Comparison of ENCODE assay signal across 18 cellular contexts in the genomic region with DNA sequence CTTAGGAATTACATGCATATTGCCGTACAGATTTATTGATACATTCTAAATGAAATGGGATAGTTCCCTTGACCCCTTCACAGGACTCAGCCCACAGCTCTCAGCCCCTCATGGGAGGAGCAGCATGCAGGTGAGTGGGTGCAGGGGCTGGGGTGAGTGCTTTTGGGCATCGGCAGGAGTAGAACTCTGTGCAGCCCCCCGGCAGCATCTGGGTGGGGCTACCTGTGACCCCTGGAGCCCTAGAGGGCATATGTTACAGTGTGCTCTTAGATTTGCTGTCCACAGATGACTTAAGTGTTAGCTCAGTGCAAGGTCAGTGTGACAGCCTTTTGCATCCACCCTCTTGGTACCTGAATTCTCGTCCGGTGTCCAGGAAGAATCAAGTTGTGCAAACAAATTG.
DNase-seq lines count a peak whose midpoint lies in the region; ATAC-seq lines count a peak whose summit lies in the region.
"Had no signal": no experiment of that assay in that cellular context is flagged by ENCODE, and none has a peak within 500 bp of the region (broad histone marks: within the 10 kb centered on the region; RNA-seq: fewer than 3 reads in every experiment).

No MANE protein-coding gene starts in this region.

- H3K36me3 Mint-ChIP-seq in activated T-cell treated with anti-CD3 and anti-CD28 coated beads, Interleukin-2, amount 50 U/mL, for 24 hours (ENCODE audit: low read depth), result peaks cover 85% of the 10 kb centered on the region
- peaks cover 7 to 36% (median 10%) of the 10 kb centered on the region in 3 donors for H3K36me3 Mint-ChIP-seq in CD8-positive, alpha-beta memory T cell
- peaks cover 5% of the 10 kb centered on the region for H3K36me3 Mint-ChIP-seq in dendritic cell treated with granulocyte-macrophage colony-stimulating factor and Interleukin-4, amounts not matched to agents 40 ng/mL and 50 ng/mL, for 4 days (ENCODE audit: low read depth)

- peaks cover 4% of the 10 kb centered on the region for H3K9me3 Mint-ChIP-seq in activated T-cell treated with anti-CD3 and anti-CD28 coated beads, Interleukin-2, amount 50 U/mL, for 24 hours
- H3K9me3 Mint-ChIP-seq in CD8-positive, alpha-beta memory T cell, result peaks cover 0 to 5% (median 0%) of the 10 kb centered on the region in 5 donors
- no peaks in the 10 kb centered on the region for H3K9me3 Mint-ChIP-seq in dendritic cell treated with granulocyte-macrophage colony-stimulating factor and Interleukin-4, amounts not matched to agents 40 ng/mL and 50 ng/mL, for 4 days
- peaks cover 6 to 7% of the 10 kb centered on the region in 2 donors for H3K9me3 Mint-ChIP-seq in stimulated activated naive CD8-positive, alpha-beta T cell treated with anti-CD3 and anti-CD28 coated beads, Interleukin-15, amount 100 ng/mL, for 72 hours

- H3K4me1 ChIP-seq in CD8-positive, alpha-beta memory T cell (ENCODE audit: insufficient read depth, low read length), result peaks cover 17% of the 10 kb centered on the region

- H3K4me1 Mint-ChIP-seq in activated T-cell treated with anti-CD3 and anti-CD28 coated beads, Interleukin-2, amount 50 U/mL, for 24 hours (ENCODE audit: low read depth), result peaks cover 64% of the 10 kb centered on the region
- peaks cover 36 to 69% (median 45%) of the 10 kb centered on the region in 3 donors for H3K4me1 Mint-ChIP-seq in CD8-positive, alpha-beta memory T cell
- peaks cover 64% of the 10 kb centered on the region for H3K4me1 Mint-ChIP-seq in dendritic cell treated with granulocyte-macrophage colony-stimulating factor and Interleukin-4, amounts not matched to agents 40 ng/mL and 50 ng/mL, for 4 days (ENCODE audit: low read depth)
- H3K4me1 Mint-ChIP-seq in stimulated activated naive CD8-positive, alpha-beta T cell treated with anti-CD3 and anti-CD28 coated beads, Interleukin-15, amount 100 ng/mL, for 72 hours, result peaks cover 67% of the 10 kb centered on the region

- H3K27ac Mint-ChIP-seq in activated T-cell treated with anti-CD3 and anti-CD28 coated beads, Interleukin-2, amount 50 U/mL, for 24 hours, result peak overlapping the region; percentile 27
- peak overlapping the region in 6 of 8 donors; percentile 3 to 80 (median 45) for H3K27ac Mint-ChIP-seq in CD8-positive, alpha-beta memory T cell
- H3K27ac Mint-ChIP-seq in dendritic cell treated with granulocyte-macrophage colony-stimulating factor and Interleukin-4, amounts not matched to agents 40 ng/mL and 50 ng/mL, for 4 days, result peak overlapping the region; percentile 27
- peak overlapping the region; percentile 76 to 85 for H3K27ac Mint-ChIP-seq in stimulated activated naive CD8-positive, alpha-beta T cell treated with anti-CD3 and anti-CD28 coated beads, Interleukin-15, amount 100 ng/mL, for 72 hours

- ATAC-seq in stimulated activated naive CD8-positive, alpha-beta T cell treated with anti-CD3 and anti-CD28 coated beads, Interleukin-15, amount 100 ng/mL, for 72 hours, result peak; percentile 15

- no peak overlapping the region for H3K4me3 Mint-ChIP-seq in activated T-cell treated with anti-CD3 and anti-CD28 coated beads, Interleukin-2, amount 50 U/mL, for 24 hours
- peak overlapping the region in 4 of 7 donors; percentile 4 to 70 (median 34) for H3K4me3 Mint-ChIP-seq in CD8-positive, alpha-beta memory T cell
- H3K4me3 Mint-ChIP-seq in dendritic cell treated with granulocyte-macrophage colony-stimulating factor and Interleukin-4, amounts not matched to agents 40 ng/mL and 50 ng/mL, for 4 days, result no peak overlapping the region
- peak overlapping the region in 1 of 2 donors; percentile 35 for H3K4me3 Mint-ChIP-seq in stimulated activated naive CD8-positive, alpha-beta T cell treated with anti-CD3 and anti-CD28 coated beads, Interleukin-15, amount 100 ng/mL, for 72 hours

- POLR2A ChIA-PET in CD8-positive, alpha-beta memory T cell (lab: Charles Lee), result no interaction called here

- H3K36me3 ChIP-seq in CD8-positive, alpha-beta memory T cell (ENCODE audit: insufficient read depth, low read length), result no peaks in the 10 kb centered on the region
- H3K36me3 ChIP-seq: left ventricle myocardium inferior, neutrophil, suprapubic skin had no signal

- H3K27me3 ChIP-seq in CD8-positive, alpha-beta memory T cell (ENCODE audit: insufficient read depth, low read length, poor library complexity, severe bottlenecking), result no peaks in the 10 kb centered on the region
- H3K27me3 ChIP-seq: neutrophil, suprapubic skin had no signal

- no peaks in the 10 kb centered on the region for H3K9me3 ChIP-seq in CD8-positive, alpha-beta memory T cell (ENCODE audit: low read length)
- H3K9me3 ChIP-seq: left ventricle myocardium inferior, neutrophil, suprapubic skin had no signal

- no peak overlapping the region for H3K27ac ChIP-seq in CD8-positive, alpha-beta memory T cell (ENCODE audit: low read depth, low read length)
- H3K27ac ChIP-seq: KMS-11, left ventricle myocardium inferior, neutrophil, suprapubic skin had no signal

- H3K27me3 Mint-ChIP-seq in activated T-cell treated with anti-CD3 and anti-CD28 coated beads, Interleukin-2, amount 50 U/mL, for 24 hours, result no peaks in the 10 kb centered on the region
- no peaks in the 10 kb centered on the region for H3K27me3 Mint-ChIP-seq in CD8-positive, alpha-beta memory T cell
- no peaks in the 10 kb centered on the region for H3K27me3 Mint-ChIP-seq in dendritic cell treated with granulocyte-macrophage colony-stimulating factor and Interleukin-4, amounts not matched to agents 40 ng/mL and 50 ng/mL, for 4 days
- no peaks in the 10 kb centered on the region for H3K27me3 Mint-ChIP-seq in stimulated activated naive CD8-positive, alpha-beta T cell treated with anti-CD3 and anti-CD28 coated beads, Interleukin-15, amount 100 ng/mL, for 72 hours

- CTCF ChIA-PET in CD8-positive, alpha-beta memory T cell (lab: Charles Lee), result interaction anchor here (0.9 kb wide), 1 partner anchor 19 kb away, joined by 3 read pairs; no protein-coding TSS in a partner anchor

- DNase-seq in activated T-cell treated with anti-CD3 and anti-CD28 coated beads, Interleukin-2, amount 50 U/mL, for 24 hours, result no peak
- DNase-seq in activated T-cell treated with anti-CD3 and anti-CD28 coated beads for 4 hours (no peak), Ammon's horn (ENCODE audit: low spot score) (no peak)
- no peak for DNase-seq in CD8-positive, alpha-beta memory T cell
- no peak for DNase-seq in stimulated activated naive CD8-positive, alpha-beta T cell treated with anti-CD3 and anti-CD28 coated beads, Interleukin-15, amount 100 ng/mL, for 72 hours
- no peak for DNase-seq in stimulated activated naive CD4-positive, alpha-beta T cell (lab: John Stamatoyannopoulos, UW)
- DNase-seq: GOT3; left ventricle myocardium inferior; NCI-H1048; NCI-H1930; NCI-H226; NK-92 treated with Interleukin-12 subunit alpha and Interleukin-12 subunit beta, amount 100 ng/mL, for 24 hours; stimulated activated CD4-positive, alpha-beta T cell treated with anti-CD3 and anti-CD28 coated beads, Interleukin-4, amount 100 ng/mL, for 24 hours had no signal

- H3K4me3 ChIP-seq in CD8-positive, alpha-beta memory T cell (ENCODE audit: low read length), result no peak overlapping the region
- H3K4me3 ChIP-seq: left ventricle myocardium inferior, smooth muscle cell, suprapubic skin had no signal

- intact Hi-C loops in dendritic cell treated with granulocyte-macrophage colony-stimulating factor and Interleukin-4, amounts not matched to agents 40 ng/mL and 50 ng/mL, for 4 days (cut with micrococcal nuclease), result no loop called here

Comparison
In these comparisons a context has a peak if more than half of its experiments do, and no peak if none do; other contexts are left out.
1. H3K27ac Mint-ChIP-seq: peak in every context shown above with its lines; median percentile 80 in stimulated activated naive CD8-positive, alpha-beta T cell treated with anti-CD3 and anti-CD28 coated beads, Interleukin-15, amount 100 ng/mL, for 72 hours; 45 in CD8-positive, alpha-beta memory T cell; 27 in activated T-cell treated with anti-CD3 and anti-CD28 coated beads, Interleukin-2, amount 50 U/mL, for 24 hours; 27 in dendritic cell treated with granulocyte-macrophage colony-stimulating factor and Interleukin-4, amounts not matched to agents 40 ng/mL and 50 ng/mL, for 4 days.
2. H3K4me3 Mint-ChIP-seq: peak in CD8-positive, alpha-beta memory T cell (4 of 7); none in activated T-cell treated with anti-CD3 and anti-CD28 coated beads, Interleukin-2, amount 50 U/mL, for 24 hours (single experiment) and dendritic cell treated with granulocyte-macrophage colony-stimulating factor and Interleukin-4, amounts not matched to agents 40 ng/mL and 50 ng/mL, for 4 days (single experiment).